In genomic region chr17:16551878-16552636, GRCh38 we compare ENCODE assay signal across 32 cellular contexts.
"Had no signal": no experiment of that assay in that cellular context is flagged by ENCODE, and none has a peak within 500 bp of the region (broad histone marks: within the 10 kb centered on the region; RNA-seq: fewer than 3 reads in every experiment).

No MANE protein-coding gene starts in this region.

- H3K27me3 Mint-ChIP-seq: activated naive CD8-positive, alpha-beta T cell treated with anti-CD3 and anti-CD28 coated beads for 36 hours; naive thymus-derived CD8-positive, alpha-beta T cell; stimulated activated naive CD8-positive, alpha-beta T cell treated with anti-CD3 and anti-CD28 coated beads, Interleukin-15, Interleukin-2, amounts not matched to agents 100 ng/mL and 50 ng/mL, for 24 hours; type B pancreatic cell had no signal

- H3K27ac ChIP-seq: ascending aorta, gastroesophageal sphincter, pancreas, prostate gland, skin epidermis, uterus, VCaP had no signal

- FAIRE-seq: pancreas, TTC549 had no signal

- H3K4me1 Mint-ChIP-seq: activated naive CD8-positive, alpha-beta T cell treated with anti-CD3 and anti-CD28 coated beads for 36 hours; naive thymus-derived CD8-positive, alpha-beta T cell; neural crest cell had no signal

- H3K4me3 Mint-ChIP-seq: activated naive CD8-positive, alpha-beta T cell treated with anti-CD3 and anti-CD28 coated beads for 36 hours; activated T-cell treated with anti-CD3 and anti-CD28 coated beads, Interleukin-2, amount 50 U/mL, for 72 hours; naive thymus-derived CD8-positive, alpha-beta T cell; neural crest cell; stimulated activated naive CD8-positive, alpha-beta T cell treated with anti-CD3 and anti-CD28 coated beads, Interleukin-15, Interleukin-2, amounts not matched to agents 100 ng/mL and 50 ng/mL, for 24 hours; type B pancreatic cell had no signal

- ATAC-seq: activated T-cell treated with anti-CD3 and anti-CD28 coated beads, Interleukin-2, amount 50 U/mL, for 72 hours; gastroesophageal sphincter; left cardiac atrium; naive thymus-derived CD8-positive, alpha-beta T cell; pancreas; sciatic nerve had no signal

- H3K4me3 ChIP-seq: ascending aorta, gastroesophageal sphincter, pancreas, prostate gland, skin epidermis, uterus had no signal

- H3K9me3 ChIP-seq: prostate gland had no signal

- H3K27me3 ChIP-seq: ascending aorta, gastroesophageal sphincter, pancreas, uterus had no signal

- H3K27ac Mint-ChIP-seq: activated naive CD8-positive, alpha-beta T cell treated with anti-CD3 and anti-CD28 coated beads for 36 hours; activated T-cell treated with anti-CD3 and anti-CD28 coated beads, Interleukin-2, amount 50 U/mL, for 72 hours; naive thymus-derived CD8-positive, alpha-beta T cell; stimulated activated naive CD8-positive, alpha-beta T cell treated with anti-CD3 and anti-CD28 coated beads, Interleukin-15, Interleukin-2, amounts not matched to agents 100 ng/mL and 50 ng/mL, for 24 hours; type B pancreatic cell had no signal

- DNase-seq: activated CD4-positive, alpha-beta T cell treated with anti-CD3 and anti-CD28 coated beads for 4 hours; activated CD4-positive, alpha-beta T cell treated with anti-CD3 and anti-CD28 coated beads, Interleukin-2, amount 50 U/mL, for 4 hours; activated effector memory CD4-positive, alpha-beta T cell treated with Interleukin-2 at 50 U/mL for 16 hours; activated naive CD4-positive, alpha-beta T cell treated with Interleukin-2 at 50 U/mL for 16 hours; activated naive CD8-positive, alpha-beta T cell treated with anti-CD3 and anti-CD28 coated beads for 36 hours; activated T-cell treated with anti-CD3 and anti-CD28 coated beads for 4 hours; activated T-cell treated with anti-CD3 and anti-CD28 coated beads, Interleukin-2, amount 50 U/mL, for 72 hours; caudate nucleus; effector CD4-positive, alpha-beta T cell; head of caudate nucleus; hippocampal formation; left cardiac atrium; midbrain; naive thymus-derived CD8-positive, alpha-beta T cell; nucleus accumbens; pancreas; retina; stimulated activated CD4-positive, alpha-beta T cell treated with anti-CD3 and anti-CD28 coated beads, Interleukin-12 subunit alpha, Interleukin-12 subunit beta, amount 100 ng/mL, for 4 hours; stimulated activated CD4-positive, alpha-beta T cell treated with anti-CD3 and anti-CD28 coated beads, Interleukin-4, amount 100 ng/mL, for 1 hour; substantia nigra; T-helper 9 cell; uterus had no signal

- H3K4me1 ChIP-seq: ascending aorta, gastroesophageal sphincter, pancreas, prostate gland, uterus had no signal

- H3K36me3 ChIP-seq: uterus had no signal
